ENCODE assay signal across 9 cellular contexts in genomic region chr6:55445648-55446204, GRCh38.
DNase-seq lines count a peak whose midpoint lies in the region; ATAC-seq and TF ChIP-seq lines count a peak whose summit lies in the region.
"Had no signal": no experiment of that assay in that cellular context is flagged by ENCODE, and none has a peak within 500 bp of the region (broad histone marks: within the 10 kb centered on the region; RNA-seq: fewer than 3 reads in every experiment).

No MANE protein-coding gene starts in this region.

- intact Hi-C loops in Panc1 (cut with micrococcal nuclease; ENCODE audit: unreplicated experiment), result loop anchor here (2.0 to 10.0 kb wide), 5 partner anchors 165 to 849 kb away; no protein-coding TSS in a partner anchor

- H3K4me3 ChIP-seq in Panc1 (ENCODE audit: low read depth in 2 of 2, low read length in 2 of 2), result no peak overlapping the region
- no peak overlapping the region for H3K4me3 ChIP-seq in fibroblast of pulmonary artery (replicated peaks; ENCODE audit: low read depth, low read length)
- H3K4me3 ChIP-seq in smooth muscle cell, result no peak overlapping the region

- peak; percentile 54 for ATAC-seq in GM18861 (IDR thresholded peaks at IDR 0.05; ENCODE audit: unreplicated experiment)
- peak; percentile 65 for ATAC-seq in Panc1
- no peak for ATAC-seq in HG02798 (IDR thresholded peaks at IDR 0.05; ENCODE audit: poor library complexity, unreplicated experiment)
- ATAC-seq in activated T-helper 17 cell treated with anti-CD3 and anti-CD28 coated beads, Interleukin-2, amount 50 U/mL, for 72 hours (replicated peaks), result no peak

- no peak overlapping the region for H3K9ac ChIP-seq in smooth muscle cell (ENCODE audit: low read depth)

- no peaks in the 10 kb centered on the region for H3F3A ChIP-seq in smooth muscle cell (ENCODE audit: low read depth)

- H3K4me1 Mint-ChIP-seq in activated T-helper 17 cell treated with anti-CD3 and anti-CD28 coated beads, Interleukin-2, amount 50 U/mL, for 72 hours, result no peaks in the 10 kb centered on the region

- H3K4me3 Mint-ChIP-seq in activated T-helper 17 cell treated with anti-CD3 and anti-CD28 coated beads, Interleukin-2, amount 50 U/mL, for 72 hours, result no peak overlapping the region

- H3K27ac Mint-ChIP-seq in activated T-helper 17 cell treated with anti-CD3 and anti-CD28 coated beads, Interleukin-2, amount 50 U/mL, for 72 hours, result no peak overlapping the region

- H3K4me2 ChIP-seq in smooth muscle cell, result no peak overlapping the region

- peak overlapping the region; percentile 83; the same call in 1 of the 2 replicates for H3K27ac ChIP-seq in Panc1 (ENCODE audit: low read length)
- no peak overlapping the region for H3K27ac ChIP-seq in smooth muscle cell (ENCODE audit: low read depth)
- H3K27ac ChIP-seq: epithelial cell of prostate had no signal

- POLR2A ChIA-PET in Panc1 (lab: Charles Lee), result no interaction called here

- no TSS peak for BruUV-seq in Panc1 (replicated peaks; lab: Mats Ljungman, UMichigan)

- H3K27me3 Mint-ChIP-seq in activated T-helper 17 cell treated with anti-CD3 and anti-CD28 coated beads, Interleukin-2, amount 50 U/mL, for 72 hours, result no peaks in the 10 kb centered on the region

- H3K9me3 ChIP-seq in Panc1 (ENCODE audit: control insufficient read depth, insufficient read depth, low read depth, low read length), result no peaks in the 10 kb centered on the region
- no peaks in the 10 kb centered on the region for H3K9me3 ChIP-seq in smooth muscle cell (replicated peaks; ENCODE audit: low read depth)

- CTCF ChIA-PET in Panc1 (lab: Charles Lee), result interaction anchor here (0.6 to 1.5 kb wide), 6 partner anchors 15 to 507 kb away, joined by 3 to 6 read pairs (median 3); no protein-coding TSS in a partner anchor

- H3K36me3 Mint-ChIP-seq in activated T-helper 17 cell treated with anti-CD3 and anti-CD28 coated beads, Interleukin-2, amount 50 U/mL, for 72 hours (ENCODE audit: low read depth), result no peaks in the 10 kb centered on the region

- H3K4me1 ChIP-seq in Panc1 (ENCODE audit: control insufficient read depth, insufficient read depth, low read length) (peaks cover 12% of the 10 kb centered on the region), smooth muscle cell (ENCODE audit: low read depth) (no peaks in the 10 kb centered on the region)

- no peak overlapping the region for H2AFZ ChIP-seq in smooth muscle cell (ENCODE audit: low read depth)

- H3K9me3 Mint-ChIP-seq in activated T-helper 17 cell treated with anti-CD3 and anti-CD28 coated beads, Interleukin-2, amount 50 U/mL, for 72 hours, result peaks cover 12% of the 10 kb centered on the region

- H3K36me3 ChIP-seq in Panc1 (ENCODE audit: control insufficient read depth, insufficient read depth, low read length), result no peaks in the 10 kb centered on the region
- H3K36me3 ChIP-seq in smooth muscle cell (ENCODE audit: low read depth), result no peaks in the 10 kb centered on the region

- H4K20me1 ChIP-seq in smooth muscle cell (ENCODE audit: low read depth), result no peaks in the 10 kb centered on the region

- in situ Hi-C loops in Panc1 (cut with HindIII; ENCODE audit: low pct_unique_long_range_greater_than_20kb, low sequenced_read_pairs), result no loop called here

- no peaks in the 10 kb centered on the region for H3K27me3 ChIP-seq in Panc1 (ENCODE audit: control insufficient read depth, insufficient read depth, low read length)
- no peaks in the 10 kb centered on the region for H3K27me3 ChIP-seq in smooth muscle cell (ENCODE audit: low read depth)

- H3K79me2 ChIP-seq in smooth muscle cell (ENCODE audit: low read depth), result no peaks in the 10 kb centered on the region

- DNase-seq in AG08395 (ENCODE audit: low spot score), result peak; percentile 29
- DNase-seq in Panc1 (ENCODE audit: low read depth, low spot score), result peak; percentile 45
- DNase-seq in fibroblast of pulmonary artery (ENCODE audit: low read depth), result peak; percentile 69
- DNase-seq in smooth muscle cell (lab: John Stamatoyannopoulos, UW; ENCODE audit: unreplicated experiment), result no peak
- DNase-seq in GDM1 (lab: John Stamatoyannopoulos, UW), result no peak

- 6% methylated on average over 1 of the region's 1 CpG for WGBS in smooth muscle cell (ENCODE audit: low lambda C conversion rate)

- TF ChIP-seq CTCF in Panc1 (IDR thresholded peaks at IDR 0.05) (peak; percentile 72; the same call in 1 of the 2 replicates), fibroblast of pulmonary artery (IDR thresholded peaks at IDR 0.05; ENCODE audit: low read length, missing control alignments) (peak; percentile 55), smooth muscle cell (IDR thresholded peaks at IDR 0.05; ENCODE audit: borderline replicate concordance, insufficient read depth, poor library complexity, severe bottlenecking) (peak; percentile 74)

Comparison
In these comparisons a context has a peak if more than half of its experiments do, and no peak if none do; other contexts are left out.
1. DNase-seq: peak in AG08395 (single experiment), Panc1 (single experiment) and fibroblast of pulmonary artery (single experiment); none in smooth muscle cell (single experiment) and GDM1 (single experiment).
2. ATAC-seq: peak in GM18861 (single experiment) and Panc1 (single experiment); none in HG02798 (single experiment) and activated T-helper 17 cell treated with anti-CD3 and anti-CD28 coated beads, Interleukin-2, amount 50 U/mL, for 72 hours (single experiment).
3. Peak in every context shown above with its lines, with median percentiles within 50 percentile points of each other: CTCF ChIP-seq.